Comparison of ENCODE assay signal across 15 cellular contexts in the genomic region with DNA sequence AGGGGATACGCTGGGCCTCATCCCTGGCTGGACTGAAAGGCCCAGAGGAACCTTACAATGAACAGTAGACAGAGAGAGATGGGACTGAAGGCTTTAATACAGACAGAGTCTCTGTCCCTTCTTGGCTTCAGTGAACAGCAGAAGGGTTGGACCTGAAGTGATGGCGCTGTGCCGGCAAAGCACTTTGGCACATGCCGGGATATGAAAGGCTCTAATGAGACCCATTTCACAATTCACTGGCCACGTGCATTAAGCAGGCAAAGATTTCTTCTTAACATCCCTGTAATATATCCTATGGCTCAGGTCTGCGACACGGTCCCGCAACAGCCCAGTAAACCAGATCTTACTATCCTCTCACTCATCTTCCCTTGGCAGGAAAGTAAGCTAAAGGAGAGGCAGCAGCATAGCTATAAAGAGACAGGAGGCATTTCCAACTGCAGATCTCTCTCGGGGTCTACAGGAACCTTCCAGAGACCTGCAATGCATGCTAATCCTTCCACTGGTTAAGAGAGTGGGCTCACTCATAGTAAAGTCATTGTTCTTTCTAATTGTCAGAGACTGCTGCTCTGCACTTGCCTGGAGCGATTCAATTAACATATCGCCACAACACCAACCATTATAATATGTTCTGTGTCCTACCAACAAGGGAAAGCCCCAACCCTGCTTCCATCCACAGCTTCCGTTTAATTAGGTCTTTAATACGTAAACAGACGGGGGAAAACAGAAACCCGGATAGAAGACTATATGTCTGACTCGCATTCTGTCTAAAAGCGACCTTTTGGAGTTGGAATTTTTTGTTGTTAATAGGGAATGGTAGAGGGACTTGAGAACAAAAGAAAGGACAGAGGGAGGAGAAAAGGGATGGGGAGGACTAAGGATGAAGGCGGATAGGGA.
DNase-seq lines count a peak whose midpoint lies in the region; ATAC-seq and TF ChIP-seq lines count a peak whose summit lies in the region.
"Had no signal": no experiment of that assay in that cellular context is flagged by ENCODE, and none has a peak within 500 bp of the region (broad histone marks: within the 10 kb centered on the region; RNA-seq: fewer than 3 reads in every experiment).

No MANE protein-coding gene starts in this region.

- H3K27ac ChIP-seq in ectodermal cell (ENCODE audit: insufficient read depth, low read depth, low read length, poor library complexity, severe bottlenecking) (peak overlapping the region; percentile 71), PC-9 (no peak overlapping the region)
- H3K27ac ChIP-seq: foreskin keratinocyte had no signal

- H3K27me3 ChIP-seq in ectodermal cell (ENCODE audit: control insufficient read depth, insufficient read depth, low read length, poor library complexity, severe bottlenecking), result no peaks in the 10 kb centered on the region
- H3K27me3 ChIP-seq in PC-9 (ENCODE audit: insufficient read depth, low read depth), result peaks cover 39% of the 10 kb centered on the region
- H3K27me3 ChIP-seq: foreskin keratinocyte, MG63 had no signal

- intact Hi-C loops in PC-9 (cut with micrococcal nuclease; ENCODE audit: unreplicated experiment), result no loop called here

- POLR2A ChIA-PET in PC-9 (lab: Charles Lee; ENCODE audit: unreplicated experiment), result no interaction called here

- H3K9me3 ChIP-seq in ectodermal cell (ENCODE audit: control insufficient read depth, low read length) (no peaks in the 10 kb centered on the region), PC-9 (ENCODE audit: insufficient read depth, low read depth) (no peaks in the 10 kb centered on the region)
- H3K9me3 ChIP-seq: MG63 had no signal

- peak overlapping the region; percentile 99 for H3K27ac Mint-ChIP-seq in neural crest cell (ENCODE audit: unreplicated experiment)
- H3K27ac Mint-ChIP-seq in osteocyte (ENCODE audit: unreplicated experiment), result no peak overlapping the region

- H3K4me3 Mint-ChIP-seq in neural crest cell, result peak overlapping the region; percentile 80
- no peak overlapping the region for H3K4me3 Mint-ChIP-seq in osteocyte (ENCODE audit: unreplicated experiment)

- no peaks in the 10 kb centered on the region for H4K20me1 ChIP-seq in PC-9 (ENCODE audit: insufficient read depth)

- peaks cover 22% of the 10 kb centered on the region for H3K4me1 Mint-ChIP-seq in neural crest cell
- H3K4me1 Mint-ChIP-seq in osteocyte (ENCODE audit: unreplicated experiment), result no peaks in the 10 kb centered on the region

- H3K4me3 ChIP-seq in ectodermal cell (ENCODE audit: insufficient read depth, low read depth, low read length) (no peak overlapping the region), PC-9 (no peak overlapping the region)
- H3K4me3 ChIP-seq: MG63 had no signal

- H3K4me2 ChIP-seq in PC-9, result no peak overlapping the region

- H3K4me1 ChIP-seq in ectodermal cell (ENCODE audit: control insufficient read depth, insufficient read depth, low read length), result peaks cover 15% of the 10 kb centered on the region
- H3K4me1 ChIP-seq in PC-9 (replicated peaks; ENCODE audit: insufficient read depth), result no peaks in the 10 kb centered on the region
- H3K4me1 ChIP-seq: foreskin keratinocyte had no signal

- CTCF ChIA-PET in PC-9 (lab: Charles Lee), result no interaction called here

- TF ChIP-seq CTCF in neural crest cell (conservative IDR thresholded peaks at IDR 0.05) (no peak), osteocyte (IDR thresholded peaks at IDR 0.05) (no peak), PC-9 (conservative IDR thresholded peaks at IDR 0.05) (no peak)

- 82 to 84% methylated on average over 18 of the region's 18 CpGs for WGBS in ectodermal cell, 2 experiments

- ATAC-seq in HG03460 (IDR thresholded peaks at IDR 0.05; ENCODE audit: unreplicated experiment), result no peak
- ATAC-seq in HG02610 (IDR thresholded peaks at IDR 0.05; ENCODE audit: unreplicated experiment), result no peak
- ATAC-seq: foreskin keratinocyte had no signal

- H3F3A ChIP-seq in PC-9 (ENCODE audit: insufficient read depth, low read depth), result no peaks in the 10 kb centered on the region

- H3K27me3 Mint-ChIP-seq in neural crest cell (ENCODE audit: low read depth) (no peaks in the 10 kb centered on the region), osteocyte (ENCODE audit: unreplicated experiment) (peaks cover 34% of the 10 kb centered on the region)

- no peaks in the 10 kb centered on the region for H3K79me2 ChIP-seq in PC-9 (ENCODE audit: low read depth)

- no peaks in the 10 kb centered on the region for H3K9me3 Mint-ChIP-seq in neural crest cell
- no peaks in the 10 kb centered on the region for H3K9me3 Mint-ChIP-seq in osteocyte (ENCODE audit: unreplicated experiment)

- no TSS peak for BruUV-seq in PC-9 (replicated peaks; lab: Mats Ljungman, UMichigan)

- H3K36me3 Mint-ChIP-seq in neural crest cell (ENCODE audit: low read depth) (no peaks in the 10 kb centered on the region), osteocyte (ENCODE audit: unreplicated experiment) (no peaks in the 10 kb centered on the region)

- H2AFZ ChIP-seq in PC-9, result no peak overlapping the region

- no peaks in the 10 kb centered on the region for H3K9me2 ChIP-seq in PC-9 (ENCODE audit: insufficient read depth)

- peak; percentile 65 for DNase-seq in COLO829 (ENCODE audit: low spot score)
- DNase-seq in NCI-H2227 treated with DMSO at 0.1 percent for 48 hours (lab: John Stamatoyannopoulos, UW), result peak; percentile 75
- peak; percentile 12 for DNase-seq in neural crest cell (ENCODE audit: low read depth, low spot score)
- DNase-seq in osteocyte (ENCODE audit: extremely low spot score, unreplicated experiment), result no peak
- DNase-seq in PC-9, result no peak
- DNase-seq: ACHN, activated gamma-delta T cell treated with Interleukin-2 at 50 U/mL for 16 hours, dermis blood vessel endothelial cell, DMS153, foreskin keratinocyte, MG63, NCI-H524 had no signal

- H3K36me3 ChIP-seq in ectodermal cell (ENCODE audit: control insufficient read depth, insufficient read depth, low read length) (no peaks in the 10 kb centered on the region), PC-9 (ENCODE audit: low read depth) (no peaks in the 10 kb centered on the region)
- H3K36me3 ChIP-seq: MG63 had no signal

Comparison
In these comparisons a context has a peak if more than half of its experiments do, and no peak if none do; other contexts are left out.
1. DNase-seq: peak in COLO829 (single experiment), NCI-H2227 treated with DMSO at 0.1 percent for 48 hours (single experiment) and neural crest cell (single experiment); none in osteocyte (single experiment) and PC-9 (0 of 2).